Comparison of ENCODE assay signal across 24 cellular contexts in genomic region chr4:80360102-80360501, GRCh38. TPM values are rescaled to one million over a fixed set of nuclear protein-coding genes. Genes with fewer than 3 reads are reported as not detected.
DNase-seq lines count a peak whose midpoint lies in the region; ATAC-seq and TF ChIP-seq lines count a peak whose summit lies in the region.
"Had no signal": no experiment of that assay in that cellular context is flagged by ENCODE, and none has a peak within 500 bp of the region (broad histone marks: within the 10 kb centered on the region; RNA-seq: fewer than 3 reads in every experiment).

No MANE protein-coding gene starts in this region.

- H3K9ac ChIP-seq in mesendoderm (ENCODE audit: low read length), result no peak overlapping the region
- H3K9ac ChIP-seq: KMS-11 had no signal

- no peak overlapping the region for H3K4me3 Mint-ChIP-seq in activated CD8-positive, alpha-beta T cell treated with anti-CD3 and anti-CD28 coated beads for 36 hours
- H3K4me3 Mint-ChIP-seq in activated CD8-positive, alpha-beta T cell treated with anti-CD3 and anti-CD28 coated beads, Interleukin-2, amount 10 ng/mL, durations not matched to agents 7 days and 5 days, result no peak overlapping the region
- no peak overlapping the region for H3K4me3 Mint-ChIP-seq in HFFc6
- H3K4me3 Mint-ChIP-seq: CD4-positive, CD25-positive, alpha-beta regulatory T cell had no signal

- no peaks in the 10 kb centered on the region for H3K4me1 Mint-ChIP-seq in activated CD8-positive, alpha-beta T cell treated with anti-CD3 and anti-CD28 coated beads for 36 hours (ENCODE audit: low read depth)
- H3K4me1 Mint-ChIP-seq in activated CD8-positive, alpha-beta T cell treated with anti-CD3 and anti-CD28 coated beads, Interleukin-2, amount 10 ng/mL, durations not matched to agents 7 days and 5 days (ENCODE audit: low read depth), result peaks cover 11% of the 10 kb centered on the region
- peaks cover 27% of the 10 kb centered on the region for H3K4me1 Mint-ChIP-seq in HFFc6 (ENCODE audit: low read depth)

- H2AK5ac ChIP-seq in mesendoderm (ENCODE audit: low read length), result no peak overlapping the region

- no peak overlapping the region for H2BK15ac ChIP-seq in mesendoderm (replicated peaks; ENCODE audit: low read depth)

- H3K9me3 Mint-ChIP-seq in activated CD8-positive, alpha-beta T cell treated with anti-CD3 and anti-CD28 coated beads for 36 hours, result no peaks in the 10 kb centered on the region
- no peaks in the 10 kb centered on the region for H3K9me3 Mint-ChIP-seq in activated CD8-positive, alpha-beta T cell treated with anti-CD3 and anti-CD28 coated beads, Interleukin-2, amount 10 ng/mL, durations not matched to agents 7 days and 5 days (ENCODE audit: insufficient read depth)
- no peaks in the 10 kb centered on the region for H3K9me3 Mint-ChIP-seq in HFFc6
- H3K9me3 Mint-ChIP-seq: CD4-positive, CD25-positive, alpha-beta regulatory T cell had no signal

- H3K4me2 ChIP-seq in mesendoderm (ENCODE audit: low read length), result no peak overlapping the region
- H3K4me2 ChIP-seq: KMS-11, PC-9 had no signal

- CTCF ChIA-PET in activated CD8-positive, alpha-beta T cell treated with anti-CD3 and anti-CD28 coated beads for 36 hours (lab: Charles Lee), result interaction anchor here (1.9 to 3.9 kb wide), 2 partner anchors 629 to 680 kb away, joined by 9 to 18 read pairs; no protein-coding TSS in a partner anchor
- CTCF ChIA-PET in activated CD8-positive, alpha-beta T cell treated with anti-CD3 and anti-CD28 coated beads, Interleukin-2, amount 10 ng/mL, durations not matched to agents 7 days and 5 days (lab: Charles Lee), result interaction anchor here (2.1 kb wide), 1 partner anchor 630 kb away, joined by 12 read pairs; no protein-coding TSS in a partner anchor

- no CpG with 5 or more reads among the region's 3 CpGs for WGBS in mesendoderm (ENCODE audit: extremely low coverage, insufficient coverage, low lambda C conversion rate)

- no peak overlapping the region for H3K23ac ChIP-seq in mesendoderm (ENCODE audit: low read length)

- no peak overlapping the region for H4K5ac ChIP-seq in mesendoderm (ENCODE audit: low read length)

- no peak overlapping the region for H4K8ac ChIP-seq in mesendoderm (ENCODE audit: low read depth, low read length)

- no peak overlapping the region for H3K18ac ChIP-seq in mesendoderm (ENCODE audit: low read length)

- H3K27me3 ChIP-seq in mesendoderm (ENCODE audit: insufficient read depth, low read length, poor library complexity), result no peaks in the 10 kb centered on the region

- no peaks in the 10 kb centered on the region for H3K79me1 ChIP-seq in mesendoderm (ENCODE audit: low read length)

- H3K4ac ChIP-seq in mesendoderm (ENCODE audit: low read depth, low read length), result no peak overlapping the region

- no peak for ATAC-seq in activated CD8-positive, alpha-beta T cell treated with anti-CD3 and anti-CD28 coated beads for 36 hours
- no peak for ATAC-seq in activated CD8-positive, alpha-beta T cell treated with anti-CD3 and anti-CD28 coated beads, Interleukin-2, amount 10 ng/mL, durations not matched to agents 7 days and 5 days
- ATAC-seq in left ventricle myocardium superior, result no peak
- no peak for ATAC-seq in HG03378 (IDR thresholded peaks at IDR 0.05; ENCODE audit: unreplicated experiment)
- ATAC-seq: HCT116, HepG2 had no signal

- no peaks in the 10 kb centered on the region for H3K4me1 ChIP-seq in mesendoderm (ENCODE audit: control insufficient read depth, low read depth, low read length)

- no peak overlapping the region for H2BK120ac ChIP-seq in mesendoderm (ENCODE audit: low read depth, low read length)

- no peak overlapping the region for H3K27ac Mint-ChIP-seq in activated CD8-positive, alpha-beta T cell treated with anti-CD3 and anti-CD28 coated beads for 36 hours
- H3K27ac Mint-ChIP-seq in activated CD8-positive, alpha-beta T cell treated with anti-CD3 and anti-CD28 coated beads, Interleukin-2, amount 10 ng/mL, durations not matched to agents 7 days and 5 days, result no peak overlapping the region
- H3K27ac Mint-ChIP-seq in HFFc6, result no peak overlapping the region
- H3K27ac Mint-ChIP-seq: CD4-positive, CD25-positive, alpha-beta regulatory T cell had no signal

- TF ChIP-seq CTCF in activated CD8-positive, alpha-beta T cell treated with anti-CD3 and anti-CD28 coated beads for 36 hours (IDR thresholded peaks at IDR 0.05), result no peak
- TF ChIP-seq CTCF in HFFc6 (IDR thresholded peaks at IDR 0.05), result no peak

- no peak overlapping the region for H2BK5ac ChIP-seq in mesendoderm (ENCODE audit: low read length)

- H3K4me3 ChIP-seq in Jurkat, Clone E6-1 (ENCODE audit: low read length), result no peak overlapping the region
- no peak overlapping the region for H3K4me3 ChIP-seq in mesendoderm (ENCODE audit: low read length)
- H3K4me3 ChIP-seq: PC-9 had no signal

- H3K27me3 Mint-ChIP-seq in activated CD8-positive, alpha-beta T cell treated with anti-CD3 and anti-CD28 coated beads for 36 hours, result peaks cover 19% of the 10 kb centered on the region
- peaks cover 36% of the 10 kb centered on the region for H3K27me3 Mint-ChIP-seq in activated CD8-positive, alpha-beta T cell treated with anti-CD3 and anti-CD28 coated beads, Interleukin-2, amount 10 ng/mL, durations not matched to agents 7 days and 5 days (ENCODE audit: low read depth)
- no peaks in the 10 kb centered on the region for H3K27me3 Mint-ChIP-seq in HFFc6 (ENCODE audit: insufficient read depth)

- no peaks in the 10 kb centered on the region for H3K79me2 ChIP-seq in mesendoderm (ENCODE audit: control insufficient read depth, insufficient read depth, low read length)

- no peaks in the 10 kb centered on the region for H3K36me3 Mint-ChIP-seq in activated CD8-positive, alpha-beta T cell treated with anti-CD3 and anti-CD28 coated beads for 36 hours (ENCODE audit: low read depth)
- H3K36me3 Mint-ChIP-seq in activated CD8-positive, alpha-beta T cell treated with anti-CD3 and anti-CD28 coated beads, Interleukin-2, amount 10 ng/mL, durations not matched to agents 7 days and 5 days (ENCODE audit: low read depth), result no peaks in the 10 kb centered on the region
- H3K36me3 Mint-ChIP-seq in HFFc6 (ENCODE audit: low read depth), result no peaks in the 10 kb centered on the region
- H3K36me3 Mint-ChIP-seq: CD4-positive, CD25-positive, alpha-beta regulatory T cell had no signal

- no peak overlapping the region for H3K27ac ChIP-seq in mesendoderm (ENCODE audit: low read depth, low read length)
- H3K27ac ChIP-seq: KMS-11, PC-9, RWPE1 had no signal

- intact Hi-C loops in activated CD8-positive, alpha-beta T cell treated with anti-CD3 and anti-CD28 coated beads for 36 hours (cut with micrococcal nuclease), result loop anchor here (5.0 kb wide), 1 partner anchor 682 kb away; no protein-coding TSS in a partner anchor
- intact Hi-C loops in left ventricle myocardium superior (cut with micrococcal nuclease), result loop anchor here (10.0 kb wide), 2 partner anchors 635 to 695 kb away; no protein-coding TSS in a partner anchor

- POLR2A ChIA-PET in activated CD8-positive, alpha-beta T cell treated with anti-CD3 and anti-CD28 coated beads for 36 hours (lab: Charles Lee), result no interaction called here
- POLR2A ChIA-PET in activated CD8-positive, alpha-beta T cell treated with anti-CD3 and anti-CD28 coated beads, Interleukin-2, amount 10 ng/mL, durations not matched to agents 7 days and 5 days (lab: Charles Lee), result no interaction called here

- DNase-seq in activated CD8-positive, alpha-beta T cell treated with anti-CD3 and anti-CD28 coated beads for 36 hours, result peak; percentile 7
- DNase-seq in activated CD8-positive, alpha-beta T cell treated with anti-CD3 and anti-CD28 coated beads, Interleukin-2, amount 10 ng/mL, durations not matched to agents 7 days and 5 days, result no peak
- peak; percentile 81 for DNase-seq in Jurkat, Clone E6-1 (ENCODE audit: low read depth, low spot score)
- DNase-seq in mesendoderm, result peak; percentile 5
- DNase-seq in HFFc6, result no peak
- no peak for DNase-seq in left ventricle myocardium superior
- DNase-seq in kidney tubule cell (ENCODE audit: low spot score), result no peak
- DNase-seq: 8988T; CD4-positive, CD25-positive, alpha-beta regulatory T cell; DMS153; GF-D8; NCI-H1417 treated with DMSO at 0.1 percent for 48 hours; NCI-H187 treated with DMSO at 0.1 percent for 48 hours; NCI-H2227 treated with DMSO at 0.1 percent for 48 hours; NCI-H510A treated with DMSO at 0.1 percent for 48 hours; NCI-H774; PC-9; SIG-M5 had no signal

- peak overlapping the region; percentile 25 for H3K56ac ChIP-seq in mesendoderm (ENCODE audit: low read length)

- H3K36me3 ChIP-seq in mesendoderm (ENCODE audit: control insufficient read depth, insufficient read depth, low read length), result no peaks in the 10 kb centered on the region

RNA-seq across cellular contexts. Expression of gene CFAP299, which starts 24.6 kb away (rescaled TPM):
- not detected for total RNA-seq in activated CD8-positive, alpha-beta T cell treated with anti-CD3 and anti-CD28 coated beads for 36 hours
- total RNA-seq in activated CD8-positive, alpha-beta T cell treated with anti-CD3 and anti-CD28 coated beads, Interleukin-2, amount 10 ng/mL, durations not matched to agents 7 days and 5 days, result not detected
- not detected for polyA plus RNA-seq in Jurkat, Clone E6-1 (2012; ENCODE audit: insufficient read depth, insufficient read length)
- not detected for polyA plus RNA-seq in mesendoderm (2013, experiment 1 of 2)
- polyA plus RNA-seq in mesendoderm (2013, experiment 2 of 2), result not detected
- 1 to 10 TPM; 4.8 to 9.0 (median 8.7) TPM for total RNA-seq in HFFc6 (2021; fragmentation: NEBNext Ultra II Directional; extraction: Animal tissue kit (Norgen Biotek cat#: 25700))
- total RNA-seq in left ventricle myocardium superior, result not detected
- total RNA-seq: CD4-positive, CD25-positive, alpha-beta regulatory T cell; HepG2; M059J; PC-9 had no signal
- polyA plus RNA-seq: CD4-positive, CD25-positive, alpha-beta regulatory T cell; HepG2 had no signal

Comparison
In these comparisons a context has a peak if more than half of its experiments do, and no peak if none do; other contexts are left out.
1. DNase-seq: peak in activated CD8-positive, alpha-beta T cell treated with anti-CD3 and anti-CD28 coated beads for 36 hours (single experiment), Jurkat, Clone E6-1 (single experiment) and mesendoderm (single experiment); none in activated CD8-positive, alpha-beta T cell treated with anti-CD3 and anti-CD28 coated beads, Interleukin-2, amount 10 ng/mL, durations not matched to agents 7 days and 5 days (single experiment), HFFc6 (single experiment), left ventricle myocardium superior (single experiment) and kidney tubule cell (single experiment).